In genomic region chr16:75854117-75854516, GRCh38 we compare ENCODE assay signal across 24 cellular contexts.
DNase-seq lines count a peak whose midpoint lies in the region; ATAC-seq and TF ChIP-seq lines count a peak whose summit lies in the region.
"Had no signal": no experiment of that assay in that cellular context is flagged by ENCODE, and none has a peak within 500 bp of the region (broad histone marks: within the 10 kb centered on the region; RNA-seq: fewer than 3 reads in every experiment).

No MANE protein-coding gene starts in this region.

- DNase-seq in HuH-7 (ENCODE audit: low spot score) (peak; percentile 49), NCI-H526 treated with DMSO at 0.1 percent for 48 hours (lab: John Stamatoyannopoulos, UW) (peak; percentile 33), left colon (no peak), mucosa of descending colon (no peak), KG1 (lab: John Stamatoyannopoulos, UW) (no peak), posterior vena cava (ENCODE audit: low spot score) (no peak), GM10248 (ENCODE audit: extremely low spot score) (no peak), sigmoid colon (no peak)
- DNase-seq: CD4-positive, CD25-positive, alpha-beta regulatory T cell; DMS53; GOT3; HFFc6; MV-4-11; NCI-H1105 treated with DMSO at 0.1 percent for 48 hours; NCI-H146; NCI-H2029; NCI-H446; NCI-H524 treated with DMSO at 0.1 percent for 48 hours; RPMI8226; SHP77 had no signal

- no peak for TF ChIP-seq EP300 in sigmoid colon (IDR thresholded peaks at IDR 0.05)

- intact Hi-C loops in left colon (cut with DNase I, micrococcal nuclease) (no loop called here), mucosa of descending colon (cut with DNase I, micrococcal nuclease) (no loop called here), posterior vena cava (cut with DNase I) (no loop called here), sigmoid colon (cut with DNase I) (no loop called here)

- WGBS in sigmoid colon, 2 donors: 4 to 12% methylated on average over 4 of the region's 4 CpGs

- CTCF ChIA-PET in GM10248 (lab: Yijun Ruan, JAX): no interaction called here

- H3K27me3 ChIP-seq in sigmoid colon: no peaks in the 10 kb centered on the region
- H3K27me3 ChIP-seq: BLaER1 had no signal

- H3K27ac ChIP-seq in sigmoid colon: no peak overlapping the region
- H3K27ac ChIP-seq: BLaER1, HL-60 had no signal

- no peak for TF ChIP-seq POLR2A in sigmoid colon (IDR thresholded peaks at IDR 0.05)

- POLR2A ChIA-PET in GM10248 (lab: Yijun Ruan, JAX): no interaction called here

- TF ChIP-seq CTCF in mucosa of descending colon (IDR thresholded peaks at IDR 0.05): no peak
- no peak for TF ChIP-seq CTCF in GM10248 (IDR thresholded peaks at IDR 0.05; ENCODE audit: control extremely low read depth, extremely low read depth, low read depth, missing control alignments)
- no peak for TF ChIP-seq CTCF in sigmoid colon (IDR thresholded peaks at IDR 0.05)

- H3K9me3 ChIP-seq in mucosa of descending colon (no peaks in the 10 kb centered on the region), sigmoid colon (no peaks in the 10 kb centered on the region)
- H3K9me3 ChIP-seq: BLaER1, HAP-1 had no signal

- H3K4me3 ChIP-seq in mucosa of descending colon: no peak overlapping the region
- H3K4me3 ChIP-seq in sigmoid colon: no peak overlapping the region
- H3K4me3 ChIP-seq: BLaER1, HAP-1, K562 had no signal

- H3K36me3 ChIP-seq in mucosa of descending colon (ENCODE audit: low read depth) (no peaks in the 10 kb centered on the region), sigmoid colon (no peaks in the 10 kb centered on the region)
- H3K36me3 ChIP-seq: BLaER1, HAP-1 had no signal

- ATAC-seq in left colon: peak; percentile 52
- peak; percentile 50 for ATAC-seq in mucosa of descending colon
- ATAC-seq: K562 had no signal

- H3K4me1 ChIP-seq in mucosa of descending colon (ENCODE audit: low read depth): no peaks in the 10 kb centered on the region
- H3K4me1 ChIP-seq in sigmoid colon: no peaks in the 10 kb centered on the region
- H3K4me1 ChIP-seq: BLaER1, HAP-1 had no signal

Comparison
In these comparisons a context has a peak if more than half of its experiments do, and no peak if none do; other contexts are left out.
1. DNase-seq: peak in HuH-7 (single experiment) and NCI-H526 treated with DMSO at 0.1 percent for 48 hours (single experiment); none in left colon (0 of 2), mucosa of descending colon (0 of 3), KG1 (single experiment), posterior vena cava (single experiment), GM10248 (single experiment) and sigmoid colon (single experiment).